12 cellular contexts compared by ENCODE assay signal in the genomic region with DNA sequence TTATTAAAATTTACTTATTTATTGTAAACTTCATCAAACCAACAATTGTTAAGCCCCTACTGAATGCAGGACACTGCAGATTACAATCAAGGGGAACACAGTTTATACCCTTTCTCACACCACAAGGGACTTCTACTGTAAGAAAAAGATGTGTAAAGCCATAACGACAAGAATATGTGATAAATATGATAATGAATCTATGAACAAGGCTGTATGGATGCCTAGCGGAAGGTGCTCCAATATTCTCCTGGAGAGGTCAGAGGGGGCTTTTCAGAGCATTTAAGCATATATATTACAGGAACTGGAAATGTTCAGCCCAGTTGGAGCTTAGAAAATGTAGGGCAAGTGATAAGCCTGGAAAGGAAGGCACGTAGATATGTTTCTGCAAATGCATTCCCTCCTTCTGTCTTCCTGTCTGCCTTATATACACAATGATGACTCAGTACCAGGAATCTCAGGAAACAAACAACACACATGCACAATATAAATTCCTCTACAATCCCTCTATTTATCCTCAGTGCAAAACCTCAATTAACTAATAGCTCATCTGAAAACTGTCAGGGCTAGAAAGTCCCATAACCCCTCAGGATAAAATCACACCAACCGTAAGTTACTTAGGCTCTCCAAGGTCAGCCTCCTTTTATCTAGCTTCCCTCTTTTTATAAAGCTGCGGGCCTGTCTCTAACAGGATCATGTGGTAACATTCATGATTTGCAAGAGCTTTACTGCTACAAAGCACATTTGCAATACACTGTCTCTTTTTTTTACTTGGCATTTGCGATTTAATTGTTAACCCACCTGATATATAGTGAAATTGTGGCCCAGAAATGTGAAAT.
DNase-seq lines count a peak whose midpoint lies in the region; ATAC-seq and TF ChIP-seq lines count a peak whose summit lies in the region.
"Had no signal": no experiment of that assay in that cellular context is flagged by ENCODE, and none has a peak within 500 bp of the region (broad histone marks: within the 10 kb centered on the region; RNA-seq: fewer than 3 reads in every experiment).

No MANE protein-coding gene starts in this region.

- peaks cover 37% of the 10 kb centered on the region for H3K36me3 Mint-ChIP-seq in T-cell

- no peak overlapping the region for H3K4me3 ChIP-seq in cardiac fibroblast (replicated peaks in 1 of 2; ENCODE audit: low read depth in 2 of 2, low read length in 2 of 2)
- H3K4me3 ChIP-seq: esophagus squamous epithelium had no signal

- H3K27me3 Mint-ChIP-seq in T-cell: no peaks in the 10 kb centered on the region

- ATAC-seq in HG03342 (IDR thresholded peaks at IDR 0.05; ENCODE audit: unreplicated experiment) (no peak), HG02610 (IDR thresholded peaks at IDR 0.05; ENCODE audit: unreplicated experiment) (no peak), T-cell (replicated peaks in 1 of 4) (no peak)

- H3K4me1 Mint-ChIP-seq in T-cell: peaks cover 3 to 11% (median 11%) of the 10 kb centered on the region in 3 donors

- POLR2A ChIA-PET in T-cell (lab: Charles Lee): no interaction called here

- no peak overlapping the region for H3K27ac Mint-ChIP-seq in T-cell

- no peak overlapping the region for H3K4me3 Mint-ChIP-seq in T-cell

- peaks cover 0 to 4% (median 0%) of the 10 kb centered on the region in 3 donors for H3K9me3 Mint-ChIP-seq in T-cell

- peak; percentile 10 for DNase-seq in AG20443 (ENCODE audit: low spot score)
- peak; percentile 71 for DNase-seq in LHCN-M2 (ENCODE audit: low read depth)
- DNase-seq in cardiac fibroblast (ENCODE audit: low read depth in 2 of 2): peak; percentile 70 to 78
- DNase-seq in lung microvascular endothelial cell (ENCODE audit: low read depth in 2 of 2): peak; percentile 74 to 76
- DNase-seq in hepatic stellate cell (ENCODE audit: low spot score): no peak
- DNase-seq in T-cell: no peak
- DNase-seq: activated CD4-positive, alpha-beta T cell treated with anti-CD3 and anti-CD28 coated beads for 4 hours; C1 segment of cervical spinal cord; esophagus squamous epithelium; NCI-H2107 had no signal

- TF ChIP-seq CTCF in cardiac fibroblast (IDR thresholded peaks at IDR 0.05; ENCODE audit: low read depth, low read length): no peak

- CTCF ChIA-PET in T-cell (lab: Charles Lee): no interaction called here

Comparison
In these comparisons a context has a peak if more than half of its experiments do, and no peak if none do; other contexts are left out.
1. DNase-seq: peak in AG20443 (single experiment), LHCN-M2 (single experiment), cardiac fibroblast (2 of 2) and lung microvascular endothelial cell (2 of 2); none in hepatic stellate cell (single experiment) and T-cell (0 of 34).